In the genomic region with DNA sequence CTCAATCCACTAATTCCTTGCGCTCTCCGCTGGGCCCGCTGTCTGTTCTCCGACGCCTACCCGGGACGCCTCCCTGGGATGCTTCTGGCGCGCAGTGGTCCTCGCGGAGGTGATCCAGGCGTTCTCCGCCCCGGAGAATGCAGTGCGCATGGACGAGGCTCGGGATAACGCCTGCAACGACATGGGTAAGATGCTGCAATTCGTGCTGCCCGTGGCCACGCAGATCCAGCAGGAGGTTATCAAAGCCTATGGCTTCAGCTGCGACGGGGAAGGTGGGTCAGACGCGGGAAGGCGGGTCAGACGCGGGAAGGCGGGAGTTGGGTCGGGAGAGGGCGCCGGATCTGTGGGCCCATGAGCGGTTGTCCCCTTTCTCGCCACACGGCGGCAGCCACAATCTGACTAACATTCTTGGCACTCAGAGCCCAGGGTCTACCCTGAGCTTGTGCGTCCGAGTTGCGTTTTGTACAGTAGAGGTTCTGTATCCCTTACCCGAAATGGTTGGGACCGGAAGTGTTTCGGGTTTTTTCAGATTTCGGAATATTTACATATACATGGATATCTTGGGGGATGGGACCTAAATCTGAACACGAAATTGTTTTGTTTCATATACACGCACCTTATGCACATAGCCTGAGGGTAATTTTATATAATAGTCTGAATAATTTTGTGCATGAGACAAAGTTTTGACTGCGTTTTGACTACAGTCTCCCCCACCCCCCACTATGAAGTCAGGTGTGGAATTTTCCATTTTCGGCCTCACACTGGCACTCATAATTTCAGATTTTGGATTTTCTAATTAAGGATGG, we compare ENCODE assay signal across 1 cellular context.
TF ChIP-seq lines count a peak whose summit lies in the region.

No MANE protein-coding gene starts in this region.

TF ChIP-seq in IMR-90, 13 proteins besides CTCF, POLR2A, EP300 and RAD21:
- TF ChIP-seq CEBPB (IDR thresholded peaks at IDR 0.05; ENCODE audit: low read depth, low read length) = 0 out of 2 replicates have a peak, but pooled peaks have one; percentile 10
- no peak for TF ChIP-seq RCOR1 (IDR thresholded peaks at IDR 0.05; ENCODE audit: insufficient replicate concordance, low read length)
- TF ChIP-seq BHLHE40 (IDR thresholded peaks at IDR 0.05; ENCODE audit: low read depth, low read length) = no peak
- peak; percentile 71 for TF ChIP-seq SMC3 (IDR thresholded peaks at IDR 0.05; ENCODE audit: low read depth, low read length)
- no peak for TF ChIP-seq RFX5 (IDR thresholded peaks at IDR 0.05; ENCODE audit: low read depth, low read length)
- TF ChIP-seq, protein P1, sequence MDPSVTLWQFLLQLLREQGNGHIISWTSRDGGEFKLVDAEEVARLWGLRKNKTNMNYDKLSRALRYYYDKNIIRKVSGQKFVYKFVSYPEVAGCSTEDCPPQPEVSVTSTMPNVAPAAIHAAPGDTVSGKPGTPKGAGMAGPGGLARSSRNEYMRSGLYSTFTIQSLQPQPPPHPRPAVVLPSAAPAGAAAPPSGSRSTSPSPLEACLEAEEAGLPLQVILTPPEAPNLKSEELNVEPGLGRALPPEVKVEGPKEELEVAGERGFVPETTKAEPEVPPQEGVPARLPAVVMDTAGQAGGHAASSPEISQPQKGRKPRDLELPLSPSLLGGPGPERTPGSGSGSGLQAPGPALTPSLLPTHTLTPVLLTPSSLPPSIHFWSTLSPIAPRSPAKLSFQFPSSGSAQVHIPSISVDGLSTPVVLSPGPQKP (IDR thresholded peaks at IDR 0.05; ENCODE audit: borderline replicate concordance, low read depth, low read length) = peak; percentile 86; the same call in 1 of the 2 replicates
- no peak for TF ChIP-seq NFE2L2 (IDR thresholded peaks at IDR 0.05; ENCODE audit: low read depth, low read length)
- no peak for TF ChIP-seq MAZ (IDR thresholded peaks at IDR 0.05; ENCODE audit: borderline replicate concordance, low read depth, low read length)
- TF ChIP-seq MAFK (IDR thresholded peaks at IDR 0.05; ENCODE audit: low read depth, low read length) = no peak
- no peak for TF ChIP-seq MXI1 (IDR thresholded peaks at IDR 0.05; ENCODE audit: borderline replicate concordance, low read depth, low read length)
- 0 out of 2 replicates have a peak, but pooled peaks have one; percentile 12 for TF ChIP-seq FOS (IDR thresholded peaks at IDR 0.05; ENCODE audit: low read depth, low read length)
